ENCODE assay signal across 17 cellular contexts in genomic region chr2:47767497-47767844, GRCh38. TPM values are rescaled to one million over a fixed set of nuclear protein-coding genes. Genes with fewer than 3 reads are reported as not detected.
DNase-seq lines count a peak whose midpoint lies in the region; ATAC-seq, FAIRE-seq and TF ChIP-seq lines count a peak whose summit lies in the region.
"Had no signal": no experiment of that assay in that cellular context is flagged by ENCODE, and none has a peak within 500 bp of the region (broad histone marks: within the 10 kb centered on the region; RNA-seq: fewer than 3 reads in every experiment).

No MANE protein-coding gene starts in this region.

- no peaks in the 10 kb centered on the region for H3K9me2 ChIP-seq in Karpas-422 (replicated peaks; ENCODE audit: insufficient read depth, low read length)

- no peak overlapping the region for H3K27ac Mint-ChIP-seq in naive thymus-derived CD4-positive, alpha-beta T cell
- H3K27ac Mint-ChIP-seq: T-helper 1 cell treated with Interleukin-12 subunit alpha and Interleukin-12 subunit beta and Interleukin-4 antibody, amounts not matched to agents 30 μg/mL and 1 μg/mL, for 36 hours had no signal

- TF ChIP-seq CTCF in A549 (IDR thresholded peaks at IDR 0.05) (no peak), K562 (IDR thresholded peaks at IDR 0.05 in 2 of 3, conservative IDR thresholded peaks at IDR 0.05 in 1 of 3; ENCODE audit: insufficient read depth in 2 of 3, low read depth in 1 of 3, low read length in 3 of 3) (no peak)

- no peak for ATAC-seq in A549
- ATAC-seq in K562, result no peak
- ATAC-seq in naive thymus-derived CD4-positive, alpha-beta T cell, result no peak

- no peaks in the 10 kb centered on the region for H3K79me1 ChIP-seq in neuronal stem cell (ENCODE audit: low read depth, low read length)

- H4K8ac ChIP-seq in neuronal stem cell (ENCODE audit: low read depth, low read length), result no peak overlapping the region

- H3K9me1 ChIP-seq in K562 (ENCODE audit: control insufficient read depth, insufficient read depth, low read length), result no peaks in the 10 kb centered on the region

- POLR2A ChIA-PET in A549 (lab: Yijun Ruan, JAX) (interaction anchor here (0.9 to 1.0 kb wide), 2 partner anchors 16 to 330 kb away, joined by 8 read pairs; partner anchors contain the start of gene MSH6), K562 (lab: Yijun Ruan, JAX) (interaction anchor here (0.5 to 1.4 kb wide), 5 partner anchors 11 to 987 kb away, joined by 3 read pairs; partner anchors contain the start of gene MSH6)
- POLR2A ChIA-PET in naive thymus-derived CD4-positive, alpha-beta T cell (lab: Charles Lee), result interaction anchor here (0.6 to 0.7 kb wide), 2 partner anchors 10 to 618 kb away, joined by 3 read pairs; no protein-coding TSS in a partner anchor

- H2BK5ac ChIP-seq in neuronal stem cell (ENCODE audit: low read length), result no peak overlapping the region

- H3K27me3 Mint-ChIP-seq in naive thymus-derived CD4-positive, alpha-beta T cell, result peaks cover 0 to 3% (median 0%) of the 10 kb centered on the region in 5 donors

- no peak overlapping the region for H2BK120ac ChIP-seq in neuronal stem cell (ENCODE audit: low read depth, low read length)

- peaks cover 0 to 8% (median 4%) of the 10 kb centered on the region in 7 donors for H3K4me1 Mint-ChIP-seq in naive thymus-derived CD4-positive, alpha-beta T cell

- no peaks in the 10 kb centered on the region for H3K4me1 ChIP-seq in A549
- peaks cover 56% of the 10 kb centered on the region for H3K4me1 ChIP-seq in Karpas-422 (ENCODE audit: low read length)
- peaks cover 0 to 5% of the 10 kb centered on the region in 2 experiments; a peak in 2 of 5 replicates for H3K4me1 ChIP-seq in K562 (replicated peaks in 1 of 2; ENCODE audit: control insufficient read depth in 2 of 2, insufficient read depth in 2 of 2, low read length in 2 of 2)
- no peaks in the 10 kb centered on the region for H3K4me1 ChIP-seq in neuronal stem cell (ENCODE audit: control insufficient read depth in 2 of 2, insufficient read depth in 1 of 2, low read depth in 1 of 2, low read length in 2 of 2)
- no peaks in the 10 kb centered on the region for H3K4me1 ChIP-seq in naive thymus-derived CD4-positive, alpha-beta T cell (ENCODE audit: control insufficient read depth in 2 of 2, insufficient read depth in 2 of 2, low read length in 2 of 2)

- H3K4me3 Mint-ChIP-seq in naive thymus-derived CD4-positive, alpha-beta T cell, result peak overlapping the region in 5 of 10 donors; percentile 11 to 68 (median 35)
- H3K4me3 Mint-ChIP-seq: H9; T-helper 1 cell treated with Interleukin-12 subunit alpha and Interleukin-12 subunit beta and Interleukin-4 antibody, amounts not matched to agents 30 μg/mL and 1 μg/mL, for 36 hours had no signal

- WGBS in A549 (ENCODE audit: missing lambda C conversion rate), result under 1% methylated on average over 3 of the region's 3 CpGs
- whole genome bisulfite sequencing in K562 (ENCODE audit: insufficient coverage, low coverage, missing lambda C conversion rate), result 0% methylated on average over 3 of the region's 3 CpGs
- no CpG with 5 or more reads among the region's 3 CpGs for WGBS in neuronal stem cell (ENCODE audit: extremely low coverage in 2 of 2, insufficient read length in 2 of 2, insufficient replicate concordance in 1 of 2), 2 donors

- H3K23ac ChIP-seq in neuronal stem cell (ENCODE audit: low read depth, low read length, poor library complexity), result no peak overlapping the region

- H3K18ac ChIP-seq in neuronal stem cell (ENCODE audit: low read length), result no peak overlapping the region

- H2AFZ ChIP-seq in Karpas-422 (ENCODE audit: low read length) (no peak overlapping the region), K562 (ENCODE audit: low read depth, low read length) (peak overlapping the region; percentile 68; the same call in 1 of the 2 replicates), neuronal stem cell (ENCODE audit: low read length) (peak overlapping the region; percentile 93)

- in situ Hi-C loops in K562 (cut with MboI), result loop anchor here (5.0 to 10.0 kb wide), 2 partner anchors 323 to 430 kb away; no protein-coding TSS in a partner anchor

- no peak for DNase-seq in A549 (ENCODE audit: low read depth in 1 of 2, low spot score in 1 of 2)
- peak; percentile 56 for DNase-seq in Karpas-422
- DNase-seq in K562 (ENCODE audit: extremely low read depth in 1 of 4, low spot score in 3 of 4), result no peak
- no peak for DNase-seq in neuronal stem cell (ENCODE audit: low spot score)
- no peak for DNase-seq in naive thymus-derived CD4-positive, alpha-beta T cell
- DNase-seq in NCI-H2196 treated with DMSO at 0.1 percent for 48 hours (lab: John Stamatoyannopoulos, UW; ENCODE audit: unreplicated experiment), result no peak
- DNase-seq in NCI-H345 (lab: John Stamatoyannopoulos, UW), result no peak
- DNase-seq in NCI-H1436 treated with DMSO at 0.1 percent for 48 hours (lab: John Stamatoyannopoulos, UW), result no peak
- DNase-seq: amniotic stem cell, DMS153, NCI-H226 had no signal

- peaks cover 12% of the 10 kb centered on the region for H3K9me3 ChIP-seq in A549
- H3K9me3 ChIP-seq in Karpas-422 (ENCODE audit: low read length), result no peaks in the 10 kb centered on the region
- H3K9me3 ChIP-seq in K562 (replicated peaks; ENCODE audit: control insufficient read depth, insufficient read depth, low read depth, low read length), result no peaks in the 10 kb centered on the region
- H3K9me3 ChIP-seq in neuronal stem cell (replicated peaks in 1 of 2; ENCODE audit: control insufficient read depth in 2 of 2, insufficient read depth in 1 of 2, low read depth in 1 of 2, low read length in 2 of 2), result no peaks in the 10 kb centered on the region
- no peaks in the 10 kb centered on the region for H3K9me3 ChIP-seq in naive thymus-derived CD4-positive, alpha-beta T cell (ENCODE audit: control insufficient read depth in 2 of 3, low read length in 3 of 3)
- H3K9me3 ChIP-seq: transverse colon had no signal

- intact Hi-C loops in K562 (cut with micrococcal nuclease), result loop anchor here (2.0 to 5.0 kb wide), 2 partner anchors 110 to 331 kb away; no protein-coding TSS in a partner anchor
- intact Hi-C loops in naive thymus-derived CD4-positive, alpha-beta T cell (cut with micrococcal nuclease), result loop anchor here (1.0 to 5.0 kb wide), 3 partner anchors 245 to 380 kb away; no protein-coding TSS in a partner anchor

- no peak overlapping the region for H2BK15ac ChIP-seq in neuronal stem cell (ENCODE audit: low read length)

- no peak overlapping the region for H2BK12ac ChIP-seq in neuronal stem cell (ENCODE audit: low read length)

- H3K4me3 ChIP-seq in A549 (no peak overlapping the region), Karpas-422 (ENCODE audit: low read length) (no peak overlapping the region), K562 (no peak overlapping the region), neuronal stem cell (ENCODE audit: low read length in 2 of 2) (no peak overlapping the region)
- no peak overlapping the region for H3K4me3 ChIP-seq in naive thymus-derived CD4-positive, alpha-beta T cell (ENCODE audit: low read length)
- H3K4me3 ChIP-seq: skin epidermis, transverse colon had no signal

- H3K4me2 ChIP-seq in A549 (peak overlapping the region; percentile 70), Karpas-422 (ENCODE audit: low read depth, low read length, poor library complexity, severe bottlenecking) (peak overlapping the region; percentile 40), K562 (ENCODE audit: insufficient read depth, low read length) (peak overlapping the region; percentile 52; the same call in 1 of the 2 replicates), neuronal stem cell (ENCODE audit: insufficient read depth, low read length, poor library complexity, severe bottlenecking) (no peak overlapping the region)

- H3K27ac ChIP-seq in A549 (peak overlapping the region in 1 of 2 experiments; percentile 58; a peak in 2 of 6 replicates), Karpas-422 (ENCODE audit: low read length) (peak overlapping the region; percentile 91), K562 (ENCODE audit: extremely low read depth, low read depth, low read length) (no peak overlapping the region), neuronal stem cell (replicated peaks; ENCODE audit: low read length) (no peak overlapping the region)
- H3K27ac ChIP-seq in naive thymus-derived CD4-positive, alpha-beta T cell (ENCODE audit: low read depth, low read length), result no peak overlapping the region
- H3K27ac ChIP-seq: skin epidermis, transverse colon had no signal

- no peaks in the 10 kb centered on the region for H4K20me1 ChIP-seq in Karpas-422 (ENCODE audit: insufficient read depth, low read depth, low read length)
- no peaks in the 10 kb centered on the region for H4K20me1 ChIP-seq in K562 (replicated peaks; ENCODE audit: control insufficient read depth, insufficient read depth, low read length)

- TF ChIP-seq EP300 in A549 (IDR thresholded peaks at IDR 0.05) (no peak), K562 (IDR thresholded peaks at IDR 0.05; ENCODE audit: low read length) (no peak)

- H3K9me3 Mint-ChIP-seq in naive thymus-derived CD4-positive, alpha-beta T cell, result peaks cover 0 to 3% (median 0%) of the 10 kb centered on the region in 11 donors

- H3K79me2 ChIP-seq in Karpas-422 (ENCODE audit: low read length) (peaks cover 28% of the 10 kb centered on the region; the same call in 1 of the 2 replicates), K562 (ENCODE audit: control insufficient read depth, insufficient read depth, low read length) (no peaks in the 10 kb centered on the region)

- H2AK5ac ChIP-seq in neuronal stem cell (ENCODE audit: low read depth, low read length), result no peak overlapping the region

- TF ChIP-seq RAD21 in A549 (conservative IDR thresholded peaks at IDR 0.05 in 1 of 2, IDR thresholded peaks at IDR 0.05 in 1 of 2) (no peak), K562 (CRISPR knock-in tag; conservative IDR thresholded peaks at IDR 0.05 in 1 of 2, IDR thresholded peaks at IDR 0.05 in 1 of 2) (no peak)

- CTCF ChIA-PET in A549 (lab: Yijun Ruan, JAX) (interaction anchor here (0.6 to 8.7 kb wide), 93 partner anchors 9 to 813 kb away, joined by 3 to 170 read pairs (median 4); partner anchors contain the start of genes MSH2 and MSH6), K562 (lab: Yijun Ruan, JAX; ENCODE audit: low intra/inter-chr PET ratio) (interaction anchor here (0.7 to 2.3 kb wide), 3 partner anchors 331 to 433 kb away, joined by 3 to 27 read pairs (median 4); no protein-coding TSS in a partner anchor)
- CTCF ChIA-PET in naive thymus-derived CD4-positive, alpha-beta T cell (lab: Charles Lee), result interaction anchor here (0.6 to 5.1 kb wide), 13 partner anchors 9 to 1766 kb away, joined by 3 to 83 read pairs (median 4); partner anchors contain the start of gene MSH6

- H3K9ac ChIP-seq in Karpas-422 (ENCODE audit: low read length), result peak overlapping the region; percentile 53
- no peak overlapping the region for H3K9ac ChIP-seq in K562 (ENCODE audit: insufficient read depth in 1 of 2, low read depth in 2 of 2, low read length in 2 of 2)
- no peak overlapping the region for H3K9ac ChIP-seq in neuronal stem cell (ENCODE audit: low read depth, low read length, poor library complexity)

- H3K14ac ChIP-seq in neuronal stem cell (ENCODE audit: low read length), result no peak overlapping the region

- H4K91ac ChIP-seq in neuronal stem cell (ENCODE audit: low read depth, low read length, poor library complexity), result no peak overlapping the region

- TF ChIP-seq POLR2A in A549 (IDR thresholded peaks at IDR 0.05; ENCODE audit: low read length), result no peak
- no peak for TF ChIP-seq POLR2A in K562 (conservative IDR thresholded peaks at IDR 0.05)

- no peaks in the 10 kb centered on the region for H3K27me3 ChIP-seq in Karpas-422 (ENCODE audit: low read length)
- H3K27me3 ChIP-seq in K562 (ENCODE audit: control insufficient read depth in 2 of 2, insufficient read depth in 2 of 2, low read length in 2 of 2), result peaks cover 12 to 15% of the 10 kb centered on the region in 2 experiments
- H3K27me3 ChIP-seq in neuronal stem cell (ENCODE audit: control insufficient read depth in 3 of 3, insufficient read depth in 3 of 3, low read depth in 1 of 3, low read length in 3 of 3), result no peaks in the 10 kb centered on the region
- H3K27me3 ChIP-seq in naive thymus-derived CD4-positive, alpha-beta T cell (ENCODE audit: control insufficient read depth in 2 of 2, insufficient read depth in 2 of 2, low read length in 2 of 2), result no peaks in the 10 kb centered on the region
- H3K27me3 ChIP-seq: transverse colon had no signal

- H3K36me3 Mint-ChIP-seq in naive thymus-derived CD4-positive, alpha-beta T cell, result peaks cover 0 to 3% (median 0%) of the 10 kb centered on the region in 5 donors

- no peak overlapping the region for H3K4ac ChIP-seq in neuronal stem cell (ENCODE audit: low read length)

- no peaks in the 10 kb centered on the region; the same call in 1 of the 2 replicates for H3K36me3 ChIP-seq in Karpas-422 (ENCODE audit: insufficient read depth, low read length)
- H3K36me3 ChIP-seq in K562 (ENCODE audit: control insufficient read depth, insufficient read depth, low read length), result no peaks in the 10 kb centered on the region
- no peaks in the 10 kb centered on the region for H3K36me3 ChIP-seq in neuronal stem cell (replicated peaks in 1 of 2; ENCODE audit: control insufficient read depth in 2 of 2, insufficient read depth in 2 of 2, low read length in 2 of 2)
- no peaks in the 10 kb centered on the region for H3K36me3 ChIP-seq in naive thymus-derived CD4-positive, alpha-beta T cell (ENCODE audit: control insufficient read depth in 2 of 3, insufficient read depth in 3 of 3, low read length in 3 of 3)
- H3K36me3 ChIP-seq: transverse colon had no signal

- FAIRE-seq in A549 (lab: Jason Lieb, UNC) (no peak), K562 (lab: Jason Lieb, UNC) (no peak)
- FAIRE-seq: A204.1, endometrium had no signal

- BruUV-seq in K562 (replicated peaks; lab: Mats Ljungman, UMichigan), result no TSS peak

RNA-seq across cellular contexts. Expression of gene MSH6, which starts 15.5 kb away (rescaled TPM):
- polyA plus RNA-seq in A549 (2011; rRNA removed), result 85.5 and 108 TPM in 2 replicates
- 18.8 and 21.6 TPM in 2 replicates for polyA plus RNA-seq in A549 (2012; cell fraction: cytosol; rRNA removed)
- polyA plus RNA-seq in A549 (2012; cell fraction: nucleus; rRNA removed), result 51.0 and 60.9 TPM in 2 replicates
- polyA plus RNA-seq in A549 (2017; fragmentation: RNase III; extraction: RNeasy Plus Mini Kit Qiagen cat#74134 plus additional on column Dnase treatment), result 80.5 to 89.8 TPM (median 82.7 TPM) in 3 replicates
- polyA minus RNA-seq in A549 (2011; rRNA and poly(A)+ RNA removed), result 42.1 and 49.4 TPM in 2 replicates
- 82.9 and 124 TPM in 2 replicates for total RNA-seq in Karpas-422 (2014; rRNA removed; shearing (Covaris generic); ENCODE audit: low replicate concordance)
- total RNA-seq in K562 (2011; cell fraction: chromatin; rRNA removed; ENCODE audit: low replicate concordance), result 38.9 and 108 TPM in 2 replicates
- 25.7 and 28.0 TPM in 2 replicates for total RNA-seq in K562 (2011; cell fraction: nucleolus; rRNA removed)
- 39.7 and 43.1 TPM in 2 replicates for total RNA-seq in K562 (2011; cell fraction: nucleoplasm; rRNA removed)
- 72.3 and 112 TPM in 2 replicates for total RNA-seq in K562 (2014; rRNA removed)
- 147 and 189 TPM in 2 replicates for total RNA-seq in K562 (2014; rRNA removed; fragmentation: Illumina TruSeq; extraction: Trizol)
- total RNA-seq in K562 (2015; rRNA removed; fragmentation: Illumina TruSeq; extraction: Trizol), result 107 and 122 TPM in 2 replicates
- total RNA-seq in K562 (2021), result 142 and 146 TPM in 2 replicates
- 54.4 and 74.7 TPM in 2 replicates for polyA plus RNA-seq in K562 (2011; rRNA removed)
- polyA plus RNA-seq in K562 (2011; cell fraction: cytosol; rRNA removed), result 29.7 and 38.7 TPM in 2 replicates
- 19.6 and 27.8 TPM in 2 replicates for polyA plus RNA-seq in K562 (2011; cell fraction: nucleus; rRNA removed)
- polyA plus RNA-seq in K562 (2012), result 54.1 and 63.9 TPM in 2 replicates
- polyA plus RNA-seq in K562 (2014; fragmentation: Illumina TruSeq; extraction: Trizol), result 99.9 and 127 TPM in 2 replicates
- polyA plus RNA-seq in K562 (2014; fragmentation: Nextera tagmentation; extraction: Ambion mirVana), result 10 to 100 TPM; 15.3 to 30.3 TPM
- polyA plus RNA-seq in K562 (2014; rRNA removed), result 78.0 and 80.5 TPM in 2 replicates
- polyA minus RNA-seq in K562 (2011; rRNA and poly(A)+ RNA removed), result 127 and 153 TPM in 2 replicates
- polyA minus RNA-seq in K562 (2011; cell fraction: cytosol; rRNA and poly(A)+ RNA removed), result 69.2 and 76.6 TPM in 2 replicates
- polyA minus RNA-seq in K562 (2011; cell fraction: nucleus; rRNA and poly(A)+ RNA removed), result 16.4 and 32.9 TPM in 2 replicates
- 106 TPM for polyA plus RNA-seq in neuronal stem cell (2013, experiment 1 of 2)
- polyA plus RNA-seq in neuronal stem cell (2013, experiment 2 of 2), result 103 TPM
- total RNA-seq in naive thymus-derived CD4-positive, alpha-beta T cell, result 10 to 100 TPM; 20.5 to 82.3 (median 41.8) TPM
- polyA plus RNA-seq in naive thymus-derived CD4-positive, alpha-beta T cell, result 10 to 100 TPM; 25.6 to 29.9 TPM
